Comparison of ENCODE assay signal across 1 cellular context in the genomic region with DNA sequence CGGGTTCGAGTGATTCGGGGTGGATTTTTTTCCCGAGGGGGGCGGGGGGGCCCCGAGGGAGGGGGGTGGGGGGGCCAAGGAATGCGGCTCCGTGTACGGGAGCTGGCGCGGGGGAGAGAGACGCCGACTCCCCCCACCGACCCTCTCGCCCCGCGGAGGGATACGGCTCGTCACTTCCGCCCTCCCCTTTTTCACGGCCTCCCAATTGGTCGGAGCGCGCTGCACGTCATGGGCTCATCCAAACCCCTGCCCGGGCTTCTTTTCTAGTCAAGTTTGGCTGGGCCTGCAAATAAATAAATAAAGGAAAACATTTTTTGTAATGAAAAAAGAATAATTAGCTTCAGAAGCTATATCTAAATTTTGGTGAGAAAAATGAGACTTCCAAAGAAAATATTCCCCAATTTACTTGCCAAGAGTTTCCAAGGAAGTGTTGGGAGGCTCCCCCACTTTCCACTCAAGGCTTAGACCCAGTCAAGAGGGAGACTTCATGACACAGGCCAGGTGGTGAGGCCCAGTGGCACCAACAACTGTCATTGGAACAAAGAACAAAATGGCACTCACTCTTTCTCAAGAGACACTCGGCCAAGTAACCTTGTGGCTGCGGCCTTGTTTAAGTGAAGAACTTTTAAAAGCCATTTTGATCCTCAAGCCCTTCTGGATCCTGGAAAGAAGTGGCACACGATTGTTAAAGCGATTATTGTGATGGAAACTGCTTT.
A peak's percentile ranks its signal among the peaks of the same experiment; 100 is the strongest.
TF ChIP-seq lines count a peak whose summit lies in the region.

A gene with protein sequence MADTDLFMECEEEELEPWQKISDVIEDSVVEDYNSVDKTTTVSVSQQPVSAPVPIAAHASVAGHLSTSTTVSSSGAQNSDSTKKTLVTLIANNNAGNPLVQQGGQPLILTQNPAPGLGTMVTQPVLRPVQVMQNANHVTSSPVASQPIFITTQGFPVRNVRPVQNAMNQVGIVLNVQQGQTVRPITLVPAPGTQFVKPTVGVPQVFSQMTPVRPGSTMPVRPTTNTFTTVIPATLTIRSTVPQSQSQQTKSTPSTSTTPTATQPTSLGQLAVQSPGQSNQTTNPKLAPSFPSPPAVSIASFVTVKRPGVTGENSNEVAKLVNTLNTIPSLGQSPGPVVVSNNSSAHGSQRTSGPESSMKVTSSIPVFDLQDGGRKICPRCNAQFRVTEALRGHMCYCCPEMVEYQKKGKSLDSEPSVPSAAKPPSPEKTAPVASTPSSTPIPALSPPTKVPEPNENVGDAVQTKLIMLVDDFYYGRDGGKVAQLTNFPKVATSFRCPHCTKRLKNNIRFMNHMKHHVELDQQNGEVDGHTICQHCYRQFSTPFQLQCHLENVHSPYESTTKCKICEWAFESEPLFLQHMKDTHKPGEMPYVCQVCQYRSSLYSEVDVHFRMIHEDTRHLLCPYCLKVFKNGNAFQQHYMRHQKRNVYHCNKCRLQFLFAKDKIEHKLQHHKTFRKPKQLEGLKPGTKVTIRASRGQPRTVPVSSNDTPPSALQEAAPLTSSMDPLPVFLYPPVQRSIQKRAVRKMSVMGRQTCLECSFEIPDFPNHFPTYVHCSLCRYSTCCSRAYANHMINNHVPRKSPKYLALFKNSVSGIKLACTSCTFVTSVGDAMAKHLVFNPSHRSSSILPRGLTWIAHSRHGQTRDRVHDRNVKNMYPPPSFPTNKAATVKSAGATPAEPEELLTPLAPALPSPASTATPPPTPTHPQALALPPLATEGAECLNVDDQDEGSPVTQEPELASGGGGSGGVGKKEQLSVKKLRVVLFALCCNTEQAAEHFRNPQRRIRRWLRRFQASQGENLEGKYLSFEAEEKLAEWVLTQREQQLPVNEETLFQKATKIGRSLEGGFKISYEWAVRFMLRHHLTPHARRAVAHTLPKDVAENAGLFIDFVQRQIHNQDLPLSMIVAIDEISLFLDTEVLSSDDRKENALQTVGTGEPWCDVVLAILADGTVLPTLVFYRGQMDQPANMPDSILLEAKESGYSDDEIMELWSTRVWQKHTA (N-terminal part only) (minus strand): TSS at position 164 of the 716 bp plus-strand sequence. CDS start 17,290 bp downstream, outside the sequence.

TF ChIP-seq in GM12878, 131 proteins besides CTCF, POLR2A, EP300 and RAD21 (continued from another document and continues in another):
- TF ChIP-seq, protein P1, sequence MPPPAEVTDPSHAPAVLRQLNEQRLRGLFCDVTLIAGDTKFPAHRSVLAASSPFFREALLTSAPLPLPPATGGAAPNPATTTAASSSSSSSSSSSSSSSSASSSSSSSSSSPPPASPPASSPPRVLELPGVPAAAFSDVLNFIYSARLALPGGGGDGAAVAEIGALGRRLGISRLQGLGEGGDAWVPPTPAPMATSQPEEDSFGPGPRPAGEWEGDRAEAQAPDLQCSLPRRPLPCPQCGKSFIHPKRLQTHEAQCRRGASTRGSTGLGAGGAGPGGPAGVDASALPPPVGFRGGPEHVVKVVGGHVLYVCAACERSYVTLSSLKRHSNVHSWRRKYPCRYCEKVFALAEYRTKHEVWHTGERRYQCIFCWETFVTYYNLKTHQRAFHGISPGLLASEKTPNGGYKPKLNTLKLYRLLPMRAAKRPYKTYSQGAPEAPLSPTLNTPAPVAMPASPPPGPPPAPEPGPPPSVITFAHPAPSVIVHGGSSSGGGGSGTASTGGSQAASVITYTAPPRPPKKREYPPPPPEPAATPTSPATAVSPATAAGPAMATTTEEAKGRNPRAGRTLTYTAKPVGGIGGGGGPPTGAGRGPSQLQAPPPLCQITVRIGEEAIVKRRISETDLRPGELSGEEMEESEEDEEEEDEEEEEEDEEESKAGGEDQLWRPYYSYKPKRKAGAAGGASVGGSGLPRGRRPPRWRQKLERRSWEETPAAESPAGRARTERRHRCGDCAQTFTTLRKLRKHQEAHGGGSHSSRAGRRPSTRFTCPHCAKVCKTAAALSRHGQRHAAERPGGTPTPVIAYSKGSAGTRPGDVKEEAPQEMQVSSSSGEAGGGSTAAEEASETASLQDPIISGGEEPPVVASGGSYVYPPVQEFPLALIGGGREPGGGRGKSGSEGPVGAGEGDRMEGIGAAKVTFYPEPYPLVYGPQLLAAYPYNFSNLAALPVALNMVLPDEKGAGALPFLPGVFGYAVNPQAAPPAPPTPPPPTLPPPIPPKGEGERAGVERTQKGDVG (CRISPR knock-in tag; IDR thresholded peaks at IDR 0.05) = no peak
- TF ChIP-seq, protein P2, sequence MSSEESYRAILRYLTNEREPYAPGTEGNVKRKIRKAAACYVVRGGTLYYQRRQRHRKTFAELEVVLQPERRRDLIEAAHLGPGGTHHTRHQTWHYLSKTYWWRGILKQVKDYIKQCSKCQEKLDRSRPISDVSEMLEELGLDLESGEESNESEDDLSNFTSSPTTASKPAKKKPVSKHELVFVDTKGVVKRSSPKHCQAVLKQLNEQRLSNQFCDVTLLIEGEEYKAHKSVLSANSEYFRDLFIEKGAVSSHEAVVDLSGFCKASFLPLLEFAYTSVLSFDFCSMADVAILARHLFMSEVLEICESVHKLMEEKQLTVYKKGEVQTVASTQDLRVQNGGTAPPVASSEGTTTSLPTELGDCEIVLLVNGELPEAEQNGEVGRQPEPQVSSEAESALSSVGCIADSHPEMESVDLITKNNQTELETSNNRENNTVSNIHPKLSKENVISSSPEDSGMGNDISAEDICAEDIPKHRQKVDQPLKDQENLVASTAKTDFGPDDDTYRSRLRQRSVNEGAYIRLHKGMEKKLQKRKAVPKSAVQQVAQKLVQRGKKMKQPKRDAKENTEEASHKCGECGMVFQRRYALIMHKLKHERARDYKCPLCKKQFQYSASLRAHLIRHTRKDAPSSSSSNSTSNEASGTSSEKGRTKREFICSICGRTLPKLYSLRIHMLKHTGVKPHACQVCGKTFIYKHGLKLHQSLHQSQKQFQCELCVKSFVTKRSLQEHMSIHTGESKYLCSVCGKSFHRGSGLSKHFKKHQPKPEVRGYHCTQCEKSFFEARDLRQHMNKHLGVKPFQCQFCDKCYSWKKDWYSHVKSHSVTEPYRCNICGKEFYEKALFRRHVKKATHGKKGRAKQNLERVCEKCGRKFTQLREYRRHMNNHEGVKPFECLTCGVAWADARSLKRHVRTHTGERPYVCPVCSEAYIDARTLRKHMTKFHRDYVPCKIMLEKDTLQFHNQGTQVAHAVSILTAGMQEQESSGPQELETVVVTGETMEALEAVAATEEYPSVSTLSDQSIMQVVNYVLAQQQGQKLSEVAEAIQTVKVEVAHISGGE (CRISPR knock-in tag; IDR thresholded peaks at IDR 0.05) = no peak
- TF ChIP-seq IKZF1 (conservative IDR thresholded peaks at IDR 0.05) (peak; percentile 62; the same call in 1 of the 2 replicates), MTA2 (IDR thresholded peaks at IDR 0.05; ENCODE audit: low read depth) (no peak), RBBP5 (conservative IDR thresholded peaks at IDR 0.05) (no peak), IRF4 (IDR thresholded peaks at IDR 0.05; ENCODE audit: low read depth, low read length) (no peak), ESRRA (IDR thresholded peaks at IDR 0.05; ENCODE audit: low read length) (no peak), LARP7 (IDR thresholded peaks at IDR 0.05) (no peak), SMAD1 (IDR thresholded peaks at IDR 0.05; ENCODE audit: low read depth, partially characterized antibody) (no peak), ZNF24 (IDR thresholded peaks at IDR 0.05) (no peak), ZNF274 (IDR thresholded peaks at IDR 0.05; ENCODE audit: insufficient read depth, insufficient read length) (no peak), PAX8 (IDR thresholded peaks at IDR 0.05) (no peak), RELA (IDR thresholded peaks at IDR 0.05; ENCODE audit: borderline replicate concordance, partially characterized antibody) (no peak), NR2C2 (IDR thresholded peaks at IDR 0.05; ENCODE audit: borderline replicate concordance, control insufficient read depth, insufficient read length, low read depth) (no peak), ZNF384 (IDR thresholded peaks at IDR 0.05; ENCODE audit: borderline replicate concordance, low read depth, low read length) (no peak), HCFC1 (IDR thresholded peaks at IDR 0.05; ENCODE audit: low read length) (0 out of 2 replicates have a peak, but pooled peaks have one; percentile 46), KAT2A (conservative IDR thresholded peaks at IDR 0.05; ENCODE audit: control insufficient read depth, low read depth, low read length) (no peak), NFIC (IDR thresholded peaks at IDR 0.05; ENCODE audit: low read depth, low read length) (no peak), NRF1 (conservative IDR thresholded peaks at IDR 0.05; ENCODE audit: low read depth, low read length) (no peak), BACH1 (IDR thresholded peaks at IDR 0.05; ENCODE audit: borderline replicate concordance) (no peak), GABPA (IDR thresholded peaks at IDR 0.05; ENCODE audit: low read depth) (peak; percentile 82), CBX3 (IDR thresholded peaks at IDR 0.05; ENCODE audit: borderline replicate concordance, low read depth) (no peak)
- TF ChIP-seq, protein P3, sequence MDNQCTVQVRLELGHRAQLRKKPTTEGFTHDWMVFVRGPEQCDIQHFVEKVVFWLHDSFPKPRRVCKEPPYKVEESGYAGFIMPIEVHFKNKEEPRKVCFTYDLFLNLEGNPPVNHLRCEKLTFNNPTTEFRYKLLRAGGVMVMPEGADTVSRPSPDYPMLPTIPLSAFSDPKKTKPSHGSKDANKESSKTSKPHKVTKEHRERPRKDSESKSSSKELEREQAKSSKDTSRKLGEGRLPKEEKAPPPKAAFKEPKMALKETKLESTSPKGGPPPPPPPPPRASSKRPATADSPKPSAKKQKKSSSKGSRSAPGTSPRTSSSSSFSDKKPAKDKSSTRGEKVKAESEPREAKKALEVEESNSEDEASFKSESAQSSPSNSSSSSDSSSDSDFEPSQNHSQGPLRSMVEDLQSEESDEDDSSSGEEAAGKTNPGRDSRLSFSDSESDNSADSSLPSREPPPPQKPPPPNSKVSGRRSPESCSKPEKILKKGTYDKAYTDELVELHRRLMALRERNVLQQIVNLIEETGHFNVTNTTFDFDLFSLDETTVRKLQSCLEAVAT (IDR thresholded peaks at IDR 0.05) = peak; percentile 40; the same call in 1 of the 2 replicates
- TF ChIP-seq, protein P4, sequence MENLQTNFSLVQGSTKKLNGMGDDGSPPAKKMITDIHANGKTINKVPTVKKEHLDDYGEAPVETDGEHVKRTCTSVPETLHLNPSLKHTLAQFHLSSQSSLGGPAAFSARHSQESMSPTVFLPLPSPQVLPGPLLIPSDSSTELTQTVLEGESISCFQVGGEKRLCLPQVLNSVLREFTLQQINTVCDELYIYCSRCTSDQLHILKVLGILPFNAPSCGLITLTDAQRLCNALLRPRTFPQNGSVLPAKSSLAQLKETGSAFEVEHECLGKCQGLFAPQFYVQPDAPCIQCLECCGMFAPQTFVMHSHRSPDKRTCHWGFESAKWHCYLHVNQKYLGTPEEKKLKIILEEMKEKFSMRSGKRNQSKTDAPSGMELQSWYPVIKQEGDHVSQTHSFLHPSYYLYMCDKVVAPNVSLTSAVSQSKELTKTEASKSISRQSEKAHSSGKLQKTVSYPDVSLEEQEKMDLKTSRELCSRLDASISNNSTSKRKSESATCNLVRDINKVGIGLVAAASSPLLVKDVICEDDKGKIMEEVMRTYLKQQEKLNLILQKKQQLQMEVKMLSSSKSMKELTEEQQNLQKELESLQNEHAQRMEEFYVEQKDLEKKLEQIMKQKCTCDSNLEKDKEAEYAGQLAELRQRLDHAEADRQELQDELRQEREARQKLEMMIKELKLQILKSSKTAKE (IDR thresholded peaks at IDR 0.05; ENCODE audit: low read depth, poor library complexity, severe bottlenecking) = no peak
- TF ChIP-seq, protein P5, sequence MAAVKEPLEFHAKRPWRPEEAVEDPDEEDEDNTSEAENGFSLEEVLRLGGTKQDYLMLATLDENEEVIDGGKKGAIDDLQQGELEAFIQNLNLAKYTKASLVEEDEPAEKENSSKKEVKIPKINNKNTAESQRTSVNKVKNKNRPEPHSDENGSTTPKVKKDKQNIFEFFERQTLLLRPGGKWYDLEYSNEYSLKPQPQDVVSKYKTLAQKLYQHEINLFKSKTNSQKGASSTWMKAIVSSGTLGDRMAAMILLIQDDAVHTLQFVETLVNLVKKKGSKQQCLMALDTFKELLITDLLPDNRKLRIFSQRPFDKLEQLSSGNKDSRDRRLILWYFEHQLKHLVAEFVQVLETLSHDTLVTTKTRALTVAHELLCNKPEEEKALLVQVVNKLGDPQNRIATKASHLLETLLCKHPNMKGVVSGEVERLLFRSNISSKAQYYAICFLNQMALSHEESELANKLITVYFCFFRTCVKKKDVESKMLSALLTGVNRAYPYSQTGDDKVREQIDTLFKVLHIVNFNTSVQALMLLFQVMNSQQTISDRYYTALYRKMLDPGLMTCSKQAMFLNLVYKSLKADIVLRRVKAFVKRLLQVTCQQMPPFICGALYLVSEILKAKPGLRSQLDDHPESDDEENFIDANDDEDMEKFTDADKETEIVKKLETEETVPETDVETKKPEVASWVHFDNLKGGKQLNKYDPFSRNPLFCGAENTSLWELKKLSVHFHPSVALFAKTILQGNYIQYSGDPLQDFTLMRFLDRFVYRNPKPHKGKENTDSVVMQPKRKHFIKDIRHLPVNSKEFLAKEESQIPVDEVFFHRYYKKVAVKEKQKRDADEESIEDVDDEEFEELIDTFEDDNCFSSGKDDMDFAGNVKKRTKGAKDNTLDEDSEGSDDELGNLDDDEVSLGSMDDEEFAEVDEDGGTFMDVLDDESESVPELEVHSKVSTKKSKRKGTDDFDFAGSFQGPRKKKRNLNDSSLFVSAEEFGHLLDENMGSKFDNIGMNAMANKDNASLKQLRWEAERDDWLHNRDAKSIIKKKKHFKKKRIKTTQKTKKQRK (IDR thresholded peaks at IDR 0.05; ENCODE audit: low read depth, low read length) = no peak
- TF ChIP-seq, protein P6, sequence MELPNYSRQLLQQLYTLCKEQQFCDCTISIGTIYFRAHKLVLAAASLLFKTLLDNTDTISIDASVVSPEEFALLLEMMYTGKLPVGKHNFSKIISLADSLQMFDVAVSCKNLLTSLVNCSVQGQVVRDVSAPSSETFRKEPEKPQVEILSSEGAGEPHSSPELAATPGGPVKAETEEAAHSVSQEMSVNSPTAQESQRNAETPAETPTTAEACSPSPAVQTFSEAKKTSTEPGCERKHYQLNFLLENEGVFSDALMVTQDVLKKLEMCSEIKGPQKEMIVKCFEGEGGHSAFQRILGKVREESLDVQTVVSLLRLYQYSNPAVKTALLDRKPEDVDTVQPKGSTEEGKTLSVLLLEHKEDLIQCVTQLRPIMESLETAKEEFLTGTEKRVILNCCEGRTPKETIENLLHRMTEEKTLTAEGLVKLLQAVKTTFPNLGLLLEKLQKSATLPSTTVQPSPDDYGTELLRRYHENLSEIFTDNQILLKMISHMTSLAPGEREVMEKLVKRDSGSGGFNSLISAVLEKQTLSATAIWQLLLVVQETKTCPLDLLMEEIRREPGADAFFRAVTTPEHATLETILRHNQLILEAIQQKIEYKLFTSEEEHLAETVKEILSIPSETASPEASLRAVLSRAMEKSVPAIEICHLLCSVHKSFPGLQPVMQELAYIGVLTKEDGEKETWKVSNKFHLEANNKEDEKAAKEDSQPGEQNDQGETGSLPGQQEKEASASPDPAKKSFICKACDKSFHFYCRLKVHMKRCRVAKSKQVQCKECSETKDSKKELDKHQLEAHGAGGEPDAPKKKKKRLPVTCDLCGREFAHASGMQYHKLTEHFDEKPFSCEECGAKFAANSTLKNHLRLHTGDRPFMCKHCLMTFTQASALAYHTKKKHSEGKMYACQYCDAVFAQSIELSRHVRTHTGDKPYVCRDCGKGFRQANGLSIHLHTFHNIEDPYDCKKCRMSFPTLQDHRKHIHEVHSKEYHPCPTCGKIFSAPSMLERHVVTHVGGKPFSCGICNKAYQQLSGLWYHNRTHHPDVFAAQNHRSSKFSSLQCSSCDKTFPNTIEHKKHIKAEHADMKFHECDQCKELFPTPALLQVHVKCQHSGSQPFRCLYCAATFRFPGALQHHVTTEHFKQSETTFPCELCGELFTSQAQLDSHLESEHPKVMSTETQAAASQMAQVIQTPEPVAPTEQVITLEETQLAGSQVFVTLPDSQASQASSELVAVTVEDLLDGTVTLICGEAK (IDR thresholded peaks at IDR 0.05; ENCODE audit: borderline replicate concordance) = peak; percentile 69; the same call in 1 of the 2 replicates
